In genomic region chr2:60818272-60818671, GRCh38 we compare ENCODE assay signal across 10 cellular contexts.
DNase-seq lines count a peak whose midpoint lies in the region; ATAC-seq and TF ChIP-seq lines count a peak whose summit lies in the region.
"Had no signal": no experiment of that assay in that cellular context is flagged by ENCODE, and none has a peak within 500 bp of the region (broad histone marks: within the 10 kb centered on the region; RNA-seq: fewer than 3 reads in every experiment).

No MANE protein-coding gene starts in this region.

- no peaks in the 10 kb centered on the region for H4K20me1 ChIP-seq in hepatocyte (ENCODE audit: insufficient read depth, poor library complexity, severe bottlenecking)

- H2AFZ ChIP-seq in hepatocyte: no peak overlapping the region

- H3K27ac Mint-ChIP-seq in Calu3 (ENCODE audit: unreplicated experiment) (no peak overlapping the region), nephron progenitor cell (no peak overlapping the region)
- H3K27ac Mint-ChIP-seq in activated naive CD8-positive, alpha-beta T cell treated with anti-CD3 and anti-CD28 coated beads, Interleukin-2, amount 50 U/mL, for 24 hours: peak overlapping the region; percentile 91

- no TSS peak for BruUV-seq in Calu3 (replicated peaks; lab: Mats Ljungman, UMichigan)

- H3K4me1 Mint-ChIP-seq in Calu3 (ENCODE audit: low read depth, unreplicated experiment): peaks cover 5% of the 10 kb centered on the region
- peaks cover 59% of the 10 kb centered on the region for H3K4me1 Mint-ChIP-seq in activated naive CD8-positive, alpha-beta T cell treated with anti-CD3 and anti-CD28 coated beads, Interleukin-2, amount 50 U/mL, for 24 hours
- no peaks in the 10 kb centered on the region for H3K4me1 Mint-ChIP-seq in nephron progenitor cell

- intact Hi-C loops in Calu3 (cut with micrococcal nuclease; ENCODE audit: unreplicated experiment): no loop called here

- no peak overlapping the region for H3K27ac ChIP-seq in hepatocyte

- H3K9me3 Mint-ChIP-seq in Calu3 (ENCODE audit: low read depth, unreplicated experiment): no peaks in the 10 kb centered on the region
- no peaks in the 10 kb centered on the region for H3K9me3 Mint-ChIP-seq in activated naive CD8-positive, alpha-beta T cell treated with anti-CD3 and anti-CD28 coated beads, Interleukin-2, amount 50 U/mL, for 24 hours
- no peaks in the 10 kb centered on the region for H3K9me3 Mint-ChIP-seq in nephron progenitor cell

- no peaks in the 10 kb centered on the region for H3K9me2 ChIP-seq in hepatocyte (replicated peaks; ENCODE audit: insufficient read depth)

- no peaks in the 10 kb centered on the region for H3K9me3 ChIP-seq in hepatocyte (ENCODE audit: low read depth)

- H3K4me3 Mint-ChIP-seq in Calu3 (ENCODE audit: low read depth, unreplicated experiment) (no peak overlapping the region), nephron progenitor cell (no peak overlapping the region)
- peak overlapping the region; percentile 59 for H3K4me3 Mint-ChIP-seq in activated naive CD8-positive, alpha-beta T cell treated with anti-CD3 and anti-CD28 coated beads, Interleukin-2, amount 50 U/mL, for 24 hours

- CTCF ChIA-PET in Calu3 (lab: Charles Lee): interaction anchor here (0.5 to 1.5 kb wide), 4 partner anchors 9 to 181 kb away, joined by 3 to 4 read pairs (median 3); no protein-coding TSS in a partner anchor

- no peaks in the 10 kb centered on the region for H3K79me2 ChIP-seq in hepatocyte

- peaks cover 30% of the 10 kb centered on the region for H3K27me3 Mint-ChIP-seq in Calu3 (ENCODE audit: unreplicated experiment)
- H3K27me3 Mint-ChIP-seq in activated naive CD8-positive, alpha-beta T cell treated with anti-CD3 and anti-CD28 coated beads, Interleukin-2, amount 50 U/mL, for 24 hours: peaks cover 3% of the 10 kb centered on the region
- H3K27me3 Mint-ChIP-seq in nephron progenitor cell (ENCODE audit: low read depth, poor library complexity): peaks cover 22% of the 10 kb centered on the region

- DNase-seq in Calu3: peak; percentile 8
- DNase-seq in OCI-M1 (lab: John Stamatoyannopoulos, UW): peak; percentile 15
- DNase-seq in activated naive CD8-positive, alpha-beta T cell treated with anti-CD3 and anti-CD28 coated beads, Interleukin-2, amount 50 U/mL, for 24 hours: peak; percentile 73
- DNase-seq in renal cortical epithelial cell (ENCODE audit: low read depth): peak; percentile 6
- DNase-seq in hepatic stellate cell (ENCODE audit: low spot score): no peak
- DNase-seq in hepatocyte (ENCODE audit: low spot score): no peak
- DNase-seq in nephron progenitor cell: no peak
- DNase-seq: right cardiac atrium, SHP77 had no signal

- WGBS in hepatocyte (ENCODE audit: low lambda C conversion rate, missing lambda C conversion rate): 74% methylated on average over 4 of the region's 4 CpGs

- no peaks in the 10 kb centered on the region for H3K36me3 ChIP-seq in hepatocyte (replicated peaks; ENCODE audit: insufficient read depth, low read depth)

- TF ChIP-seq CTCF in Calu3 (IDR thresholded peaks at IDR 0.05; ENCODE audit: unreplicated experiment) (no peak), hepatocyte (IDR thresholded peaks at IDR 0.05; ENCODE audit: poor library complexity) (no peak), nephron progenitor cell (IDR thresholded peaks at IDR 0.05) (no peak)

- no peaks in the 10 kb centered on the region for H3K36me3 Mint-ChIP-seq in Calu3 (ENCODE audit: insufficient read depth, unreplicated experiment)
- peaks cover 7% of the 10 kb centered on the region for H3K36me3 Mint-ChIP-seq in activated naive CD8-positive, alpha-beta T cell treated with anti-CD3 and anti-CD28 coated beads, Interleukin-2, amount 50 U/mL, for 24 hours (ENCODE audit: low read depth)
- H3K36me3 Mint-ChIP-seq in nephron progenitor cell (ENCODE audit: low read depth): no peaks in the 10 kb centered on the region

- no peak overlapping the region for H3K4me3 ChIP-seq in hepatocyte

- ATAC-seq in activated naive CD8-positive, alpha-beta T cell treated with anti-CD3 and anti-CD28 coated beads, Interleukin-2, amount 50 U/mL, for 24 hours: peak; percentile 61
- no peak for ATAC-seq in HG02759 (IDR thresholded peaks at IDR 0.05; ENCODE audit: unreplicated experiment)
- ATAC-seq: right cardiac atrium had no signal

- no peak overlapping the region for H3K4me2 ChIP-seq in hepatocyte

- no peaks in the 10 kb centered on the region for H3K4me1 ChIP-seq in hepatocyte (ENCODE audit: insufficient read depth)

- H3K27me3 ChIP-seq in hepatocyte: no peaks in the 10 kb centered on the region

Comparison
In these comparisons a context has a peak if more than half of its experiments do, and no peak if none do; other contexts are left out.
1. DNase-seq: peak in Calu3 (single experiment), OCI-M1 (single experiment), activated naive CD8-positive, alpha-beta T cell treated with anti-CD3 and anti-CD28 coated beads, Interleukin-2, amount 50 U/mL, for 24 hours (single experiment) and renal cortical epithelial cell (single experiment); none in hepatic stellate cell (single experiment), hepatocyte (single experiment) and nephron progenitor cell (single experiment).